1 cellular context compared by ENCODE assay signal in the genomic region with DNA sequence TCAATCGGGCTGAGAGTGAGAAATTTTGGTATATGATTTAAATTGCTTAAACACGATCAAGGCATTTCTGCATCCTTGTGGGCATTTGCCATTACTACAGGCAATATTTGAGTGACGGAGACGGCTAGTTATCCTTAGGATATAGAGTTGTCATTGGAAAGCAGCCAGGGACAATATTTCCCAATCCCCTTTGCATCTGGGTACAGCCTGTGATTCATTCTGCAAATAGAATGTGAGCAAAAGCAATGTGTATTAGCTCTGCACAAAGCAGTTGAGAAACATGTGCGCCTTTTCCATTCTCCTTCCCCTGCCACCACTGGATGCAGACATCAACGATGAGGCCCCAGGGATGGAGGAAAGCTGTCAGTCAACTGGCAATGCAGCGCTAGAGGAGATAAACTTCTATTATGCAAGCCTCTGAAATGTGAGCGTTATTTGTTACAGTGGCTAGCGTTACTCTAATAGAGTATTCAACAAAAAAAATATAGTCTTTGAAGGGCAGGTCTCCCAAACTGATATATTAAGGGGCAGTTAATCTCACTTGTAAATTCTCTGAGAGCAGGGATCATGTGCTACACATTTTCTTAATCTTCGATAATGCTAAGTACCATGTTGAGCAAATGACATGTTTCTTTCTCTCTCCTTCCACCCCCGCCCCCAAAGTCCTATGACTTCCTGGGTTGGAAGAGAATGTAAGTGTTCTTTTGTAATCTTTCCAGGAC.
A peak's percentile ranks its signal among the peaks of the same experiment; 100 is the strongest.
TF ChIP-seq lines count a peak whose summit lies in the region.

No MANE protein-coding gene starts in this region.

TF ChIP-seq in HepG2, 621 proteins besides CTCF, POLR2A, EP300 and RAD21 (continued from another document and continues in another):
- TF ChIP-seq, protein P1, sequence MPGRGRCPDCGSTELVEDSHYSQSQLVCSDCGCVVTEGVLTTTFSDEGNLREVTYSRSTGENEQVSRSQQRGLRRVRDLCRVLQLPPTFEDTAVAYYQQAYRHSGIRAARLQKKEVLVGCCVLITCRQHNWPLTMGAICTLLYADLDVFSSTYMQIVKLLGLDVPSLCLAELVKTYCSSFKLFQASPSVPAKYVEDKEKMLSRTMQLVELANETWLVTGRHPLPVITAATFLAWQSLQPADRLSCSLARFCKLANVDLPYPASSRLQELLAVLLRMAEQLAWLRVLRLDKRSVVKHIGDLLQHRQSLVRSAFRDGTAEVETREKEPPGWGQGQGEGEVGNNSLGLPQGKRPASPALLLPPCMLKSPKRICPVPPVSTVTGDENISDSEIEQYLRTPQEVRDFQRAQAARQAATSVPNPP (CRISPR knock-in tag; IDR thresholded peaks at IDR 0.05), result peak; percentile 72; the same call in 1 of the 2 replicates
- no peak for TF ChIP-seq TMF1 (CRISPR knock-in tag; IDR thresholded peaks at IDR 0.05; ENCODE audit: low read depth)
- no peak for TF ChIP-seq REXO4 (CRISPR knock-in tag; IDR thresholded peaks at IDR 0.05; ENCODE audit: borderline replicate concordance)
- peak; percentile 98 for TF ChIP-seq REPIN1 (CRISPR knock-in tag; IDR thresholded peaks at IDR 0.05; ENCODE audit: borderline replicate concordance, low read depth)
- no peak for TF ChIP-seq GTF3A (CRISPR knock-in tag; conservative IDR thresholded peaks at IDR 0.05)
- peak; percentile 97 for TF ChIP-seq MIXL1 (CRISPR knock-in tag; IDR thresholded peaks at IDR 0.05)
- TF ChIP-seq PAF1 (CRISPR knock-in tag; IDR thresholded peaks at IDR 0.05), result 0 out of 2 replicates have a peak, but pooled peaks have one; percentile 64
- no peak for TF ChIP-seq GPN1 (CRISPR knock-in tag; IDR thresholded peaks at IDR 0.05; ENCODE audit: borderline replicate concordance)
- TF ChIP-seq ZBTB38 (CRISPR knock-in tag; IDR thresholded peaks at IDR 0.05), result peak; percentile 88
- TF ChIP-seq ZNF331 (CRISPR knock-in tag; IDR thresholded peaks at IDR 0.05), result peak; percentile 99
- peak; percentile 99 for TF ChIP-seq ATF2 (CRISPR knock-in tag; IDR thresholded peaks at IDR 0.05)
- no peak for TF ChIP-seq PTBP1 (IDR thresholded peaks at IDR 0.05; ENCODE audit: low read depth, low read length, poor library complexity, severe bottlenecking)
- TF ChIP-seq KDM2A (CRISPR knock-in tag; IDR thresholded peaks at IDR 0.05; ENCODE audit: borderline replicate concordance, low read depth), result peak; percentile 84; the same call in 1 of the 2 replicates
- no peak for TF ChIP-seq ZNF180 (CRISPR knock-in tag; IDR thresholded peaks at IDR 0.05; ENCODE audit: borderline replicate concordance, low read depth)
- peak; percentile 43; the same call in 1 of the 2 replicates for TF ChIP-seq ZNF274 (CRISPR knock-in tag; IDR thresholded peaks at IDR 0.05)
- no peak for TF ChIP-seq ZNF773 (CRISPR knock-in tag; IDR thresholded peaks at IDR 0.05; ENCODE audit: borderline replicate concordance)
- peak; percentile 99 for TF ChIP-seq HDAC1 (CRISPR knock-in tag; IDR thresholded peaks at IDR 0.05)
- no peak for TF ChIP-seq USF2 (IDR thresholded peaks at IDR 0.05; ENCODE audit: low read depth, low read length)
- no peak; the same call in none of the 2 replicates for TF ChIP-seq USF2 (CRISPR knock-in tag; IDR thresholded peaks at IDR 0.05; ENCODE audit: borderline replicate concordance)
- TF ChIP-seq MBD4 (IDR thresholded peaks at IDR 0.05; ENCODE audit: borderline replicate concordance, low read length), result peak; percentile 79; the same call in 1 of the 2 replicates
- no peak; the same call in 1 of the 2 replicates for TF ChIP-seq ZNF619 (CRISPR knock-in tag; IDR thresholded peaks at IDR 0.05)
- TF ChIP-seq, protein P2, sequence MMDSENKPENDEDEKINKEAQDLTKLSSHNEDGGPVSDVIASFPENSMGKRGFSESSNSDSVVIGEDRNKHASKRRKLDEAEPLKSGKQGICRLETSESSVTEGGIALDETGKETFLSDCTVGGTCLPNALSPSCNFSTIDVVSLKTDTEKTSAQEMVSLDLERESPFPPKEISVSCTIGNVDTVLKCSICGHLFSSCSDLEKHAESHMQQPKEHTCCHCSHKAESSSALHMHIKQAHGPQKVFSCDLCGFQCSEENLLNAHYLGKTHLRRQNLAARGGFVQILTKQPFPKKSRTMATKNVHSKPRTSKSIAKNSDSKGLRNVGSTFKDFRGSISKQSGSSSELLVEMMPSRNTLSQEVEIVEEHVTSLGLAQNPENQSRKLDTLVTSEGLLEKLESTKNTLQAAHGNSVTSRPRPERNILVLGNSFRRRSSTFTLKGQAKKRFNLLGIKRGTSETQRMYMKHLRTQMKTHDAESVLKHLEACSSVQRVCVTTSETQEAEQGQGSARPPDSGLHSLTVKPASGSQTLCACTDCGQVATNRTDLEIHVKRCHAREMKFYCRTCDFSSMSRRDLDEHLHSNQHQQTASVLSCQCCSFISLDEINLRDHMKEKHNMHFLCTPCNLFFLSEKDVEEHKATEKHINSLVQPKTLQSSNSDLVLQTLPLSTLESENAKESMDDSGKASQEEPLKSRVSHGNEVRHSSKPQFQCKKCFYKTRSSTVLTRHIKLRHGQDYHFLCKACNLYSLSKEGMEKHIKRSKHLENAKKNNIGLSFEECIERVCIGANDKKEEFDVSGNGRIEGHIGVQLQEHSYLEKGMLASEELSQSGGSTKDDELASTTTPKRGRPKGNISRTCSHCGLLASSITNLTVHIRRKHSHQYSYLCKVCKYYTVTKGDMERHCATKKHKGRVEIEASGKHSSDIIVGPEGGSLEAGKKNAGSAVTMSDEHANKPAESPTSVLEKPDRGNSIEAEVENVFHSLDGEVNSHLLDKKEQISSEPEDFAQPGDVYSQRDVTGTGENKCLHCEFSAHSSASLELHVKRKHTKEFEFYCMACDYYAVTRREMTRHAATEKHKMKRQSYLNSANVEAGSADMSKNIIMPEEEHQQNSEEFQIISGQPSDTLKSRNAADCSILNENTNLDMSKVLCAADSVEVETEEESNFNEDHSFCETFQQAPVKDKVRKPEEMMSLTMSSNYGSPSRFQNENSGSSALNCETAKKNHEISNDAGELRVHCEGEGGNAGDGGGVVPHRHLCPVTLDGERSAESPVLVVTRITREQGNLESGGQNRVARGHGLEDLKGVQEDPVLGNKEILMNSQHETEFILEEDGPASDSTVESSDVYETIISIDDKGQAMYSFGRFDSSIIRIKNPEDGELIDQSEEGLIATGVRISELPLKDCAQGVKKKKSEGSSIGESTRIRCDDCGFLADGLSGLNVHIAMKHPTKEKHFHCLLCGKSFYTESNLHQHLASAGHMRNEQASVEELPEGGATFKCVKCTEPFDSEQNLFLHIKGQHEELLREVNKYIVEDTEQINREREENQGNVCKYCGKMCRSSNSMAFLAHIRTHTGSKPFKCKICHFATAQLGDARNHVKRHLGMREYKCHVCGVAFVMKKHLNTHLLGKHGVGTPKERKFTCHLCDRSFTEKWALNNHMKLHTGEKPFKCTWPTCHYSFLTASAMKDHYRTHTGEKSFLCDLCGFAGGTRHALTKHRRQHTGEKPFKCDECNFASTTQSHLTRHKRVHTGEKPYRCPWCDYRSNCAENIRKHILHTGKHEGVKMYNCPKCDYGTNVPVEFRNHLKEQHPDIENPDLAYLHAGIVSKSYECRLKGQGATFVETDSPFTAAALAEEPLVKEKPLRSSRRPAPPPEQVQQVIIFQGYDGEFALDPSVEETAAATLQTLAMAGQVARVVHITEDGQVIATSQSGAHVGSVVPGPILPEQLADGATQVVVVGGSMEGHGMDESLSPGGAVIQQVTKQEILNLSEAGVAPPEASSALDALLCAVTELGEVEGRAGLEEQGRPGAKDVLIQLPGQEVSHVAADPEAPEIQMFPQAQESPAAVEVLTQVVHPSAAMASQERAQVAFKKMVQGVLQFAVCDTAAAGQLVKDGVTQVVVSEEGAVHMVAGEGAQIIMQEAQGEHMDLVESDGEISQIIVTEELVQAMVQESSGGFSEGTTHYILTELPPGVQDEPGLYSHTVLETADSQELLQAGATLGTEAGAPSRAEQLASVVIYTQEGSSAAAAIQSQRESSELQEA (CRISPR knock-in tag; IDR thresholded peaks at IDR 0.05; ENCODE audit: not compliant biosample characterization), result peak; percentile 86
- peak; percentile 88; the same call in 1 of the 2 replicates for TF ChIP-seq TFDP2 (CRISPR knock-in tag; IDR thresholded peaks at IDR 0.05)
- TF ChIP-seq ZNF34 (CRISPR knock-in tag; IDR thresholded peaks at IDR 0.05; ENCODE audit: borderline replicate concordance), result no peak
- TF ChIP-seq SMARCC2 (IDR thresholded peaks at IDR 0.05), result peak; percentile 88
- no peak; the same call in 1 of the 2 replicates for TF ChIP-seq ZNF569 (CRISPR knock-in tag; IDR thresholded peaks at IDR 0.05; ENCODE audit: borderline replicate concordance)
- TF ChIP-seq HNF4G (IDR thresholded peaks at IDR 0.05; ENCODE audit: borderline replicate concordance, low read depth, low read length), result peak; percentile 72; the same call in 1 of the 2 replicates
- peak; percentile 80 for TF ChIP-seq HNF4G (CRISPR knock-in tag; IDR thresholded peaks at IDR 0.05; ENCODE audit: borderline replicate concordance, low read depth)
- TF ChIP-seq CHD2 (IDR thresholded peaks at IDR 0.05; ENCODE audit: low read depth, low read length), result 0 out of 2 replicates have a peak, but pooled peaks have one; percentile 21
- no peak for TF ChIP-seq ZNF891 (CRISPR knock-in tag; IDR thresholded peaks at IDR 0.05)
- TF ChIP-seq, protein P3, sequence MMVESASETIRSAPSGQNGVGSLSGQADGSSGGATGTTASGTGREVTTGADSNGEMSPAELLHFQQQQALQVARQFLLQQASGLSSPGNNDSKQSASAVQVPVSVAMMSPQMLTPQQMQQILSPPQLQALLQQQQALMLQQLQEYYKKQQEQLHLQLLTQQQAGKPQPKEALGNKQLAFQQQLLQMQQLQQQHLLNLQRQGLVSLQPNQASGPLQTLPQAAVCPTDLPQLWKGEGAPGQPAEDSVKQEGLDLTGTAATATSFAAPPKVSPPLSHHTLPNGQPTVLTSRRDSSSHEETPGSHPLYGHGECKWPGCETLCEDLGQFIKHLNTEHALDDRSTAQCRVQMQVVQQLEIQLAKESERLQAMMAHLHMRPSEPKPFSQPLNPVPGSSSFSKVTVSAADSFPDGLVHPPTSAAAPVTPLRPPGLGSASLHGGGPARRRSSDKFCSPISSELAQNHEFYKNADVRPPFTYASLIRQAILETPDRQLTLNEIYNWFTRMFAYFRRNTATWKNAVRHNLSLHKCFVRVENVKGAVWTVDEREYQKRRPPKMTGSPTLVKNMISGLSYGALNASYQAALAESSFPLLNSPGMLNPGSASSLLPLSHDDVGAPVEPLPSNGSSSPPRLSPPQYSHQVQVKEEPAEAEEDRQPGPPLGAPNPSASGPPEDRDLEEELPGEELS (CRISPR knock-in tag; IDR thresholded peaks at IDR 0.05), result peak; percentile 99
